Comparison of ENCODE assay signal across 7 cellular contexts in genomic region chr6:22737331-22737730, GRCh38.
DNase-seq lines count a peak whose midpoint lies in the region; ATAC-seq and TF ChIP-seq lines count a peak whose summit lies in the region.

No MANE protein-coding gene starts in this region.

- no peaks in the 10 kb centered on the region for H3K27me3 ChIP-seq in PC-9 (ENCODE audit: insufficient read depth, low read depth)
- H3K27me3 ChIP-seq in prostate gland (replicated peaks; ENCODE audit: insufficient read depth) = no peaks in the 10 kb centered on the region
- H3K27me3 ChIP-seq in CD4-positive, alpha-beta T cell (ENCODE audit: control insufficient read depth, insufficient read depth, low read length) = no peaks in the 10 kb centered on the region

- H3K9me3 ChIP-seq in PC-9 (ENCODE audit: insufficient read depth, low read depth) (no peaks in the 10 kb centered on the region), prostate gland (no peaks in the 10 kb centered on the region)
- no peaks in the 10 kb centered on the region for H3K9me3 ChIP-seq in CD4-positive, alpha-beta T cell (ENCODE audit: control insufficient read depth, low read length)

- 32% methylated on average over 5 of the region's 5 CpGs for WGBS in prostate gland

- no TSS peak for BruUV-seq in PC-9 (replicated peaks; lab: Mats Ljungman, UMichigan)

- no peaks in the 10 kb centered on the region for H3K27me3 Mint-ChIP-seq in CD4-positive, alpha-beta T cell

- no peak overlapping the region for H2AFZ ChIP-seq in PC-9

- H3K36me3 ChIP-seq in PC-9 (ENCODE audit: low read depth) (no peaks in the 10 kb centered on the region), prostate gland (no peaks in the 10 kb centered on the region)

- H3K4me1 Mint-ChIP-seq in CD4-positive, alpha-beta T cell (ENCODE audit: low read depth) = no peaks in the 10 kb centered on the region

- H3K4me3 ChIP-seq in PC-9 = no peak overlapping the region
- no peak overlapping the region for H3K4me3 ChIP-seq in prostate gland

- no peak for TF ChIP-seq POLR2A in prostate gland (IDR thresholded peaks at IDR 0.05)

- H3K4me3 Mint-ChIP-seq in CD4-positive, alpha-beta T cell = no peak overlapping the region

- no peaks in the 10 kb centered on the region for H3K36me3 Mint-ChIP-seq in CD4-positive, alpha-beta T cell (ENCODE audit: low read depth)

- H3K4me2 ChIP-seq in PC-9 = no peak overlapping the region

- H3F3A ChIP-seq in PC-9 (ENCODE audit: insufficient read depth, low read depth) = no peaks in the 10 kb centered on the region

- CTCF ChIA-PET in PC-9 (lab: Charles Lee) = no interaction called here
- CTCF ChIA-PET in CD4-positive, alpha-beta T cell (lab: Charles Lee) = no interaction called here

- no peak for DNase-seq in GM13977 (ENCODE audit: low spot score)
- DNase-seq in PC-9 = peak in 1 of 2 experiments; percentile 3
- peak; percentile 98 for DNase-seq in foreskin melanocyte
- peak; percentile 5 for DNase-seq in prostate gland (ENCODE audit: low spot score)
- no peak for DNase-seq in CD4-positive, alpha-beta T cell

- no peak for ATAC-seq in CD4-positive, alpha-beta T cell (ENCODE audit: poor library complexity)
- no peak for ATAC-seq in HG03108 (IDR thresholded peaks at IDR 0.05; ENCODE audit: unreplicated experiment)
- ATAC-seq in GM18511 (IDR thresholded peaks at IDR 0.05; ENCODE audit: unreplicated experiment) = no peak

- H3K27ac Mint-ChIP-seq in CD4-positive, alpha-beta T cell = no peak overlapping the region

- H3K4me1 ChIP-seq in PC-9 (replicated peaks; ENCODE audit: insufficient read depth) (no peaks in the 10 kb centered on the region), prostate gland (replicated peaks) (no peaks in the 10 kb centered on the region)

- H3K79me2 ChIP-seq in PC-9 (ENCODE audit: low read depth) = no peaks in the 10 kb centered on the region

- no peaks in the 10 kb centered on the region for H3K9me2 ChIP-seq in PC-9 (ENCODE audit: insufficient read depth)

- intact Hi-C loops in PC-9 (cut with micrococcal nuclease; ENCODE audit: unreplicated experiment) = loop anchor here (10.0 kb wide), 1 partner anchor 1143 kb away; the partner anchor contains the start of gene SOX4
- intact Hi-C loops in prostate gland (cut with DNase I) = loop anchor here (10.0 kb wide), 1 partner anchor 1143 kb away; the partner anchor contains the start of gene SOX4
- intact Hi-C loops in CD4-positive, alpha-beta T cell (cut with DNase I, micrococcal nuclease) = no loop called here

- POLR2A ChIA-PET in PC-9 (lab: Charles Lee; ENCODE audit: unreplicated experiment) = no interaction called here
- POLR2A ChIA-PET in CD4-positive, alpha-beta T cell (lab: Charles Lee) = no interaction called here

- H3K27ac ChIP-seq in PC-9 = no peak overlapping the region
- H3K27ac ChIP-seq in prostate gland = no peak overlapping the region
- H3K27ac ChIP-seq in CD4-positive, alpha-beta T cell (ENCODE audit: low read depth, low read length) = no peak overlapping the region

- in situ Hi-C loops in GM13977 (cut with MboI; ENCODE audit: low pct_unique_long_range_greater_than_20kb, low sequenced_read_pairs, unreplicated experiment) = no loop called here

- no peaks in the 10 kb centered on the region for H4K20me1 ChIP-seq in PC-9 (ENCODE audit: insufficient read depth)

- H3K9me3 Mint-ChIP-seq in CD4-positive, alpha-beta T cell = peaks cover 2% of the 10 kb centered on the region

- TF ChIP-seq CTCF in GM13977 (IDR thresholded peaks at IDR 0.05; ENCODE audit: extremely low read depth, insufficient read depth, missing control alignments) (peak; percentile 37), PC-9 (conservative IDR thresholded peaks at IDR 0.05) (peak; percentile 36; the same call in 1 of the 2 replicates), prostate gland (IDR thresholded peaks at IDR 0.05) (peak in 1 of 4 experiments; percentile 17)
- no peak for TF ChIP-seq CTCF in CD4-positive, alpha-beta T cell (IDR thresholded peaks at IDR 0.05)

Comparison
In these comparisons a context has a peak if more than half of its experiments do, and no peak if none do; other contexts are left out.
1. DNase-seq: peak in foreskin melanocyte (single experiment) and prostate gland (single experiment); none in GM13977 (single experiment) and CD4-positive, alpha-beta T cell (0 of 10).
2. intact Hi-C loops: an anchor here in PC-9 (10.0 kb wide) and prostate gland (10.0 kb wide); none called in CD4-positive, alpha-beta T cell.